ENCODE assay signal across 30 cellular contexts in genomic region chr2:82481207-82481606, GRCh38.
"Had no signal": no experiment of that assay in that cellular context is flagged by ENCODE, and none has a peak within 500 bp of the region (broad histone marks: within the 10 kb centered on the region; RNA-seq: fewer than 3 reads in every experiment).

No MANE protein-coding gene starts in this region.

- H3K27me3 ChIP-seq: adrenal gland, ascending aorta, body of pancreas, brain microvascular endothelial cell, breast epithelium, cardiac muscle cell had no signal

- H3K4me3 ChIP-seq: adrenal gland, ascending aorta, body of pancreas, breast epithelium, cardiac muscle cell had no signal

- DNase-seq: activated effector memory CD4-positive, alpha-beta T cell treated with anti-CD3 and anti-CD28 coated beads, Interleukin-2, amount 50 U/mL, for 16 hours; activated effector memory CD4-positive, alpha-beta T cell treated with Interleukin-2 at 50 U/mL for 16 hours; activated gamma-delta T cell; activated gamma-delta T cell treated with Interleukin-2 at 50 U/mL for 16 hours; activated naive CD4-positive, alpha-beta T cell; activated naive CD4-positive, alpha-beta T cell treated with anti-CD3 and anti-CD28 coated beads for 36 hours; activated naive CD4-positive, alpha-beta T cell treated with anti-CD3 and anti-CD28 coated beads, Interleukin-2, amount 10 ng/mL, durations not matched to agents 7 days and 5 days; activated naive CD4-positive, alpha-beta T cell treated with anti-CD3 and anti-CD28 coated beads, Interleukin-2, amount 50 U/mL, for 16 hours; activated naive CD4-positive, alpha-beta T cell treated with Interleukin-2 at 50 U/mL for 16 hours; activated naive CD8-positive, alpha-beta T cell treated with anti-CD3 and anti-CD28 coated beads for 36 hours; activated naive CD8-positive, alpha-beta T cell treated with anti-CD3 and anti-CD28 coated beads, Interleukin-2, amount 10 ng/mL, durations not matched to agents 7 days and 5 days; activated naive CD8-positive, alpha-beta T cell treated with anti-CD3 and anti-CD28 coated beads, Interleukin-2, amount 50 U/mL, for 24 hours; activated T-cell treated with anti-CD3 and anti-CD28 coated beads, Interleukin-2, amount 50 U/mL, for 1 hour; activated T-cell treated with anti-CD3 and anti-CD28 coated beads, Interleukin-2, amount 50 U/mL, for 24 hours; activated T-cell treated with anti-CD3 and anti-CD28 coated beads, Interleukin-2, amount 50 U/mL, for 4 hours; activated T-cell treated with anti-CD3 and anti-CD28 coated beads, Interleukin-2, amount 50 U/mL, for 48 hours; activated T-cell treated with anti-CD3 and anti-CD28 coated beads, Interleukin-2, amount 50 U/mL, for 72 hours; adrenal gland; amniotic stem cell; amygdala; anterior cingulate cortex; aorta; body of pancreas; brain microvascular endothelial cell; caudate nucleus; central memory CD4-positive, alpha-beta T cell; cerebellar nuclear complex had no signal

- H3K36me3 ChIP-seq: adrenal gland, ascending aorta, brain microvascular endothelial cell, breast epithelium, cardiac muscle cell had no signal

- H3K9me3 ChIP-seq: adrenal gland, ascending aorta, body of pancreas, breast epithelium had no signal

- H3K27ac ChIP-seq: adrenal gland, ascending aorta, body of pancreas, brain microvascular endothelial cell, breast epithelium, cardiac muscle cell had no signal
